Comparison of ENCODE assay signal across 16 cellular contexts in genomic region chr4:156634612-156635011, GRCh38.
DNase-seq lines count a peak whose midpoint lies in the region; ATAC-seq, FAIRE-seq and TF ChIP-seq lines count a peak whose summit lies in the region.
"Had no signal": no experiment of that assay in that cellular context is flagged by ENCODE, and none has a peak within 500 bp of the region (broad histone marks: within the 10 kb centered on the region; RNA-seq: fewer than 3 reads in every experiment).

No MANE protein-coding gene starts in this region.

- no peaks in the 10 kb centered on the region for H3K27me3 ChIP-seq in IMR-90 (ENCODE audit: control insufficient read depth, insufficient read depth, low read length)
- H3K27me3 ChIP-seq in endothelial cell of umbilical vein (ENCODE audit: control insufficient read depth in 2 of 2, insufficient read depth in 2 of 2, low read length in 2 of 2) = no peaks in the 10 kb centered on the region
- H3K27me3 ChIP-seq in ovary = no peaks in the 10 kb centered on the region

- BruUV-seq in IMR-90 (replicated peaks; lab: Mats Ljungman, UMichigan) (no TSS peak), endothelial cell of umbilical vein (replicated peaks; lab: Mats Ljungman, UMichigan) (no TSS peak)

- CTCF ChIA-PET in IMR-90 (lab: Yijun Ruan, JAX) = no interaction called here
- CTCF ChIA-PET in endothelial cell of umbilical vein (lab: Charles Lee) = no interaction called here

- H3K4ac ChIP-seq in IMR-90 (ENCODE audit: low read depth, low read length) = peak overlapping the region; percentile 10; the same call in 1 of the 2 replicates

- in situ Hi-C loops in IMR-90 (cut with MboI; ENCODE audit: low sequenced_read_pairs) = no loop called here

- no peak overlapping the region for H2AK5ac ChIP-seq in IMR-90 (ENCODE audit: low read depth, low read length)

- no peak overlapping the region for H4K5ac ChIP-seq in IMR-90 (ENCODE audit: low read depth, low read length)

- dilution Hi-C loops in IMR-90 (cut with HindIII; ENCODE audit: low sequenced_read_pairs, unreplicated experiment) = no loop called here
- dilution Hi-C loops in endothelial cell of umbilical vein (cut with MboI; ENCODE audit: extremely low pct_ligation_motif_present, low sequenced_read_pairs) = no loop called here

- H3K4me2 ChIP-seq in IMR-90 (ENCODE audit: low read depth, low read length) (no peak overlapping the region), endothelial cell of umbilical vein (ENCODE audit: insufficient read depth, low read length) (no peak overlapping the region)

- H3K79me1 ChIP-seq in IMR-90 (ENCODE audit: low read depth in 1 of 2, low read length in 2 of 2) = no peaks in the 10 kb centered on the region

- TF ChIP-seq POLR2A in IMR-90 (IDR thresholded peaks at IDR 0.05; ENCODE audit: low read depth, low read length) (no peak), endothelial cell of umbilical vein (IDR thresholded peaks at IDR 0.05; ENCODE audit: low read depth, low read length) (no peak), GM18505 (IDR thresholded peaks at IDR 0.05; ENCODE audit: borderline replicate concordance, extremely low read depth, insufficient read depth, insufficient read length) (no peak), ovary (IDR thresholded peaks at IDR 0.05) (no peak)

- no peak overlapping the region for H2BK20ac ChIP-seq in IMR-90 (ENCODE audit: low read depth, low read length)

- H3K4me1 ChIP-seq in IMR-90 (ENCODE audit: control insufficient read depth, insufficient read depth, low read length) (peaks cover 4% of the 10 kb centered on the region; the same call in 1 of the 2 replicates), endothelial cell of umbilical vein (ENCODE audit: control insufficient read depth, extremely low read depth, insufficient read depth, low read length) (no peaks in the 10 kb centered on the region), ovary (ENCODE audit: insufficient read depth) (peaks cover 1% of the 10 kb centered on the region)

- H3K18ac ChIP-seq in IMR-90 (ENCODE audit: low read depth, low read length) = peak overlapping the region; percentile 63; the same call in 1 of the 2 replicates

- H4K20me1 ChIP-seq in IMR-90 (ENCODE audit: insufficient read depth, low read length) (no peaks in the 10 kb centered on the region), endothelial cell of umbilical vein (replicated peaks; ENCODE audit: control insufficient read depth, extremely low read depth, insufficient read depth, low read length) (no peaks in the 10 kb centered on the region)

- ATAC-seq in IMR-90 (ENCODE audit: low read depth) (no peak), GM18505 (IDR thresholded peaks at IDR 0.05; ENCODE audit: unreplicated experiment) (no peak)
- ATAC-seq: Panc1, Right ventricle myocardium inferior had no signal

- H3K27ac ChIP-seq in IMR-90 (ENCODE audit: insufficient read depth, low read length) (no peak overlapping the region), SK-N-MC (peak overlapping the region; percentile 37), endothelial cell of umbilical vein (ENCODE audit: insufficient read depth, low read depth, low read length) (no peak overlapping the region), ovary (no peak overlapping the region)
- H3K27ac ChIP-seq: C4-2B had no signal

- no peak overlapping the region for H3K14ac ChIP-seq in IMR-90 (replicated peaks; ENCODE audit: low read depth, low read length)

- TF ChIP-seq EP300 in ovary (IDR thresholded peaks at IDR 0.05) = no peak

- no peak overlapping the region for H4K8ac ChIP-seq in IMR-90 (ENCODE audit: low read depth in 2 of 2, low read length in 2 of 2)

- TF ChIP-seq RAD21 in IMR-90 (IDR thresholded peaks at IDR 0.05; ENCODE audit: low read length) = no peak

- no CpG with 5 or more reads among the region's 1 CpG for WGBS in IMR-90 (ENCODE audit: extremely low coverage in 2 of 2, insufficient read length in 1 of 2), 2 experiments
- 67 to 78% (median 72%) methylated on average over 1 of the region's 1 CpG for WGBS in ovary, 3 donors

- POLR2A ChIA-PET in IMR-90 (lab: Charles Lee; ENCODE audit: unreplicated experiment) (no interaction called here), endothelial cell of umbilical vein (lab: Charles Lee) (no interaction called here)

- H2BK120ac ChIP-seq in IMR-90 (ENCODE audit: low read depth, low read length) = no peak overlapping the region

- H3K36me3 ChIP-seq in IMR-90 (ENCODE audit: control insufficient read depth, insufficient read depth, low read length) (no peaks in the 10 kb centered on the region), SK-N-MC (ENCODE audit: insufficient read depth, low read length) (no peaks in the 10 kb centered on the region), endothelial cell of umbilical vein (ENCODE audit: control insufficient read depth in 2 of 2, extremely low read depth in 1 of 2, insufficient read depth in 2 of 2, low read length in 2 of 2) (no peaks in the 10 kb centered on the region), ovary (no peaks in the 10 kb centered on the region)

- no peak overlapping the region for H2AK9ac ChIP-seq in IMR-90 (replicated peaks; ENCODE audit: low read depth, low read length, poor library complexity)

- no peaks in the 10 kb centered on the region for H3K79me2 ChIP-seq in endothelial cell of umbilical vein (ENCODE audit: control insufficient read depth, insufficient read depth, low read length)

- H3K56ac ChIP-seq in IMR-90 (ENCODE audit: extremely low read depth, insufficient read depth, low read length) = no peak overlapping the region

- H3K23ac ChIP-seq in IMR-90 (ENCODE audit: low read depth, low read length) = no peak overlapping the region

- no peak for TF ChIP-seq CTCF in IMR-90 (conservative IDR thresholded peaks at IDR 0.05; ENCODE audit: low read depth, low read length)
- no peak for TF ChIP-seq CTCF in endothelial cell of umbilical vein (IDR thresholded peaks at IDR 0.05; ENCODE audit: extremely low read depth in 1 of 2, insufficient read depth in 1 of 2, low read depth in 1 of 2, low read length in 2 of 2)
- TF ChIP-seq CTCF in D721Med (IDR thresholded peaks at IDR 0.05; ENCODE audit: insufficient read depth, missing control alignments) = no peak
- no peak for TF ChIP-seq CTCF in ovary (IDR thresholded peaks at IDR 0.05)

- no peak overlapping the region for H3K9ac ChIP-seq in IMR-90 (ENCODE audit: low read depth, low read length)
- no peak overlapping the region for H3K9ac ChIP-seq in SK-N-MC (ENCODE audit: insufficient read length)
- no peak overlapping the region for H3K9ac ChIP-seq in endothelial cell of umbilical vein (replicated peaks; ENCODE audit: extremely low read depth, insufficient read depth, low read length)

- intact Hi-C loops in IMR-90 (cut with micrococcal nuclease) (loop anchor here (5.0 kb wide), 1 partner anchor 338 kb away; the partner anchor contains the start of gene PDGFC), endothelial cell of umbilical vein (cut with micrococcal nuclease) (no loop called here), ovary (cut with DNase I) (no loop called here)

- H2BK15ac ChIP-seq in IMR-90 (ENCODE audit: low read depth, low read length) = no peak overlapping the region

- DNase-seq in IMR-90 = peak; percentile 21
- no peak for DNase-seq in SK-N-MC (ENCODE audit: low read depth, low spot score)
- DNase-seq in endothelial cell of umbilical vein (ENCODE audit: low read depth, low spot score) = no peak
- peak; percentile 55 for DNase-seq in non-pigmented ciliary epithelial cell (ENCODE audit: low read depth)
- DNase-seq in D721Med (ENCODE audit: insufficient read length, low spot score) = no peak
- DNase-seq in OCI-M2 (lab: John Stamatoyannopoulos, UW; ENCODE audit: unreplicated experiment) = no peak
- DNase-seq in ovary = no peak
- DNase-seq: DMS79, H9, KBM-7, NCI-H146, NCI-H2081 had no signal

- FAIRE-seq in endothelial cell of umbilical vein (lab: Jason Lieb, UNC) = no peak
- no peak for FAIRE-seq in D721Med (lab: Jason Lieb, UNC)

- H3K4me3 ChIP-seq in IMR-90 (ENCODE audit: insufficient read depth, low read depth, low read length) = no peak overlapping the region
- no peak overlapping the region for H3K4me3 ChIP-seq in SK-N-MC
- H3K4me3 ChIP-seq in endothelial cell of umbilical vein (replicated peaks in 1 of 3; ENCODE audit: insufficient read depth in 1 of 3, low read depth in 1 of 3, low read length in 3 of 3) = no peak overlapping the region
- no peak overlapping the region for H3K4me3 ChIP-seq in ovary

- H2AFZ ChIP-seq in IMR-90 (replicated peaks; ENCODE audit: low read length, poor library complexity) = no peak overlapping the region
- peak overlapping the region; percentile 53 for H2AFZ ChIP-seq in endothelial cell of umbilical vein (ENCODE audit: low read depth, low read length)

- H3K9me1 ChIP-seq in IMR-90 (ENCODE audit: insufficient read depth, low read length) = peaks cover 2% of the 10 kb centered on the region
- H3K9me1 ChIP-seq in endothelial cell of umbilical vein (replicated peaks; ENCODE audit: control insufficient read depth, extremely low read depth, insufficient read depth, low read length) = no peaks in the 10 kb centered on the region

- H2BK5ac ChIP-seq in IMR-90 (ENCODE audit: low read depth, low read length, poor library complexity, severe bottlenecking) = no peak overlapping the region

- H3K9me3 ChIP-seq in IMR-90 (ENCODE audit: control insufficient read depth, insufficient read depth, low read length) (no peaks in the 10 kb centered on the region), SK-N-MC (ENCODE audit: low read depth, low read length) (no peaks in the 10 kb centered on the region), endothelial cell of umbilical vein (replicated peaks; ENCODE audit: control insufficient read depth, insufficient read depth, low read length) (no peaks in the 10 kb centered on the region), ovary (no peaks in the 10 kb centered on the region)

- H4K91ac ChIP-seq in IMR-90 (ENCODE audit: insufficient read depth, low read depth, low read length) = no peak overlapping the region

TF ChIP-seq in IMR-90, 13 proteins besides CTCF, POLR2A, EP300 and RAD21 (continues in another document):
- TF ChIP-seq MXI1 (IDR thresholded peaks at IDR 0.05; ENCODE audit: borderline replicate concordance, low read depth, low read length) (no peak), MAZ (IDR thresholded peaks at IDR 0.05; ENCODE audit: borderline replicate concordance, low read depth, low read length) (no peak), SMC3 (IDR thresholded peaks at IDR 0.05; ENCODE audit: low read depth, low read length) (no peak), BHLHE40 (IDR thresholded peaks at IDR 0.05; ENCODE audit: low read depth, low read length) (no peak), CEBPB (IDR thresholded peaks at IDR 0.05; ENCODE audit: low read depth, low read length) (no peak), FOS (IDR thresholded peaks at IDR 0.05; ENCODE audit: low read depth, low read length) (no peak)

TF ChIP-seq in endothelial cell of umbilical vein, 7 proteins besides CTCF, POLR2A, EP300 and RAD21 (continues in another document):
- no peak for TF ChIP-seq MAX (IDR thresholded peaks at IDR 0.05; ENCODE audit: insufficient read depth, insufficient read length)
- no peak for TF ChIP-seq EZH2 (IDR thresholded peaks at IDR 0.05; ENCODE audit: borderline replicate concordance, low read depth, low read length, severe bottlenecking)
- TF ChIP-seq FOS (IDR thresholded peaks at IDR 0.05; ENCODE audit: borderline replicate concordance, insufficient read depth, low read length) = no peak

Comparison
In these comparisons a context has a peak if more than half of its experiments do, and no peak if none do; other contexts are left out.
1. DNase-seq: peak in IMR-90 (single experiment) and non-pigmented ciliary epithelial cell (single experiment); none in SK-N-MC (single experiment), endothelial cell of umbilical vein (single experiment), D721Med (single experiment), OCI-M2 (single experiment) and ovary (0 of 5).